11 cellular contexts compared by ENCODE assay signal in the genomic region with DNA sequence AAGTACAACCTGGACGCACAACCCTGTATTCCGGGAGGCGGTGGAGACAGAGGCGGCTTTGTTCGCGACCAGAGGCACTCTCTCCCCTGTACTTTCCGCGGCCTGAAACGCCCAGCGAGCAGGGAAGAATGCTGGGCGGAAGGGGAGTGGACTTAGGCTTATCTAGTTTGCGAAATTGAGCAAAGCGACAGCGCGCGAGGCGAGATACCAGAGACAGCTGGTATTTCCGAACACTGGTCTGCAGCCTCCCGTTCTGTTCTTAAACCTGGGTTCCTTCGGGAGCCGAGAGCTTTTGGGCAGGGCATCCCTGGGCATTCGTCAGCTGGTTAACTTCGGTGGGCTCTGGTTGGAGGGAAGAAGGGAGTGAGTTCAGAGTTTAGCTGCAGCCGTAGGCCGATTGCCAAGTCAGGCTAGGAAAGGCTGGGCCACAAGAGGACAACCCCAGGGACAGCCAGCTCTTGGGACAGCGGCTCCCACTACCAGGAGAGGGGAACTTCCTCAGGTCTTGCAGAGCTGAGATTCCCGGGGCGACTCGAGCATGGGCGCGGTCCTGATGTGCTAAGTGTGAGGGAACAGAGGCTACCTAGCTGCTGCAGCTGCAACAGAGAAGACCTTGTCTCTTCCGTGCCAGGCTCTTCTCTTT. TPM values are rescaled to one million over a fixed set of nuclear protein-coding genes. Genes with fewer than 3 reads are reported as not detected.
A peak's percentile ranks its signal among the peaks of the same experiment; 100 is the strongest.
DNase-seq lines count a peak whose midpoint lies in the region; ATAC-seq and TF ChIP-seq lines count a peak whose summit lies in the region.
"Had no signal": no experiment of that assay in that cellular context is flagged by ENCODE, and none has a peak within 500 bp of the region (broad histone marks: within the 10 kb centered on the region; RNA-seq: fewer than 3 reads in every experiment).

No MANE protein-coding gene starts in this region.

- H3K27ac ChIP-seq in endodermal cell (ENCODE audit: low read depth, low read length) (no peak overlapping the region), rectal smooth muscle tissue (ENCODE audit: low read depth, low read length) (no peak overlapping the region)
- H3K27ac ChIP-seq: 22Rv1, lower lobe of right lung had no signal

- peaks cover 100% of the 10 kb centered on the region for H3K27me3 ChIP-seq in endodermal cell (ENCODE audit: control insufficient read depth, insufficient read depth, low read length, poor library complexity, severe bottlenecking)
- H3K27me3 ChIP-seq in rectal smooth muscle tissue (ENCODE audit: control insufficient read depth, insufficient read depth, low read length) = peaks cover 73% of the 10 kb centered on the region

- H3K9ac ChIP-seq in endodermal cell (ENCODE audit: extremely low read depth, low read length, poor library complexity, severe bottlenecking) (no peak overlapping the region), rectal smooth muscle tissue (ENCODE audit: low read length) (no peak overlapping the region)

- H3K4me3 ChIP-seq in endodermal cell (ENCODE audit: low read length) (peak overlapping the region; percentile 41), rectal smooth muscle tissue (ENCODE audit: low read length) (peak overlapping the region; percentile 12)
- H3K4me3 ChIP-seq: lower lobe of right lung had no signal

- DNase-seq in DMS53 (lab: John Stamatoyannopoulos, UW) = peak; percentile 26
- no peak for DNase-seq in DMS53 treated with DMSO at 0.1 percent for 48 hours (lab: John Stamatoyannopoulos, UW; ENCODE audit: unreplicated experiment)
- peak; percentile 68 for DNase-seq in NCI-H748 treated with DMSO at 0.1 percent for 48 hours (lab: John Stamatoyannopoulos, UW)
- DNase-seq in endodermal cell = peak; percentile 82
- DNase-seq in NCI-H2107 treated with DMSO at 0.1 percent for 48 hours (lab: John Stamatoyannopoulos, UW; ENCODE audit: unreplicated experiment) = no peak
- DNase-seq: lower lobe of right lung, RPMI8226 had no signal

- peak overlapping the region; percentile 43 for H3K4me3 Mint-ChIP-seq in endodermal cell

- H3K4me1 ChIP-seq in endodermal cell (ENCODE audit: control insufficient read depth, insufficient read depth, low read length) (peaks cover 16% of the 10 kb centered on the region), rectal smooth muscle tissue (ENCODE audit: control insufficient read depth, insufficient read depth, low read length) (no peaks in the 10 kb centered on the region)

- no peaks in the 10 kb centered on the region for H3K36me3 Mint-ChIP-seq in endodermal cell (ENCODE audit: low read depth)

- no peaks in the 10 kb centered on the region for H3K36me3 ChIP-seq in endodermal cell (ENCODE audit: control insufficient read depth, insufficient read depth, low read length)
- no peaks in the 10 kb centered on the region for H3K36me3 ChIP-seq in rectal smooth muscle tissue (ENCODE audit: control insufficient read depth, insufficient read depth, low read length)
- H3K36me3 ChIP-seq: lower lobe of right lung had no signal

- H3K4me1 Mint-ChIP-seq in endodermal cell = peaks cover 16% of the 10 kb centered on the region

- no peaks in the 10 kb centered on the region for H3K9me3 Mint-ChIP-seq in endodermal cell

- H3K27ac Mint-ChIP-seq in endodermal cell = no peak overlapping the region

- H3K9me3 ChIP-seq in endodermal cell (ENCODE audit: control insufficient read depth, low read length) = no peaks in the 10 kb centered on the region
- H3K9me3 ChIP-seq: lower lobe of right lung had no signal

- ATAC-seq in GM19397 (IDR thresholded peaks at IDR 0.05; ENCODE audit: unreplicated experiment) = no peak
- no peak for ATAC-seq in GM19351 (IDR thresholded peaks at IDR 0.05; ENCODE audit: unreplicated experiment)

- TF ChIP-seq CTCF in endodermal cell (conservative IDR thresholded peaks at IDR 0.05) = no peak

- peaks cover 97% of the 10 kb centered on the region for H3K27me3 Mint-ChIP-seq in endodermal cell (ENCODE audit: insufficient read depth)

- 0 to 1% methylated on average over 14 to 32 of the region's 32 CpGs for WGBS in endodermal cell (ENCODE audit: insufficient coverage in 1 of 2, insufficient read length in 1 of 2), 2 experiments

RNA-seq across cellular contexts. Expression of a gene that starts 3.9 kb away (rescaled TPM):
- not detected for total RNA-seq in endodermal cell
- not detected for polyA plus RNA-seq in endodermal cell (2013, experiment 1 of 2)
- polyA plus RNA-seq in endodermal cell (2013, experiment 2 of 2) = not detected
- total RNA-seq: lower lobe of right lung had no signal

RNA-seq across cellular contexts. Expression of a gene that starts 8.3 kb away (rescaled TPM):
- not detected for total RNA-seq in endodermal cell
- polyA plus RNA-seq in endodermal cell (2013, experiment 1 of 2) = 0.21 TPM
- not detected for polyA plus RNA-seq in endodermal cell (2013, experiment 2 of 2)
- total RNA-seq: lower lobe of right lung had no signal

RNA-seq across cellular contexts. Expression of a gene that starts 14.6 kb away (rescaled TPM):
- 100 to 1,000 TPM; 113 to 130 TPM for total RNA-seq in endodermal cell
- polyA plus RNA-seq in endodermal cell (2013, experiment 1 of 2) = 169 TPM
- polyA plus RNA-seq in endodermal cell (2013, experiment 2 of 2) = 153 TPM

Comparison
In these comparisons a context has a peak if more than half of its experiments do, and no peak if none do; other contexts are left out.
1. DNase-seq: peak in DMS53 (single experiment), NCI-H748 treated with DMSO at 0.1 percent for 48 hours (single experiment) and endodermal cell (single experiment); none in DMS53 treated with DMSO at 0.1 percent for 48 hours (single experiment) and NCI-H2107 treated with DMSO at 0.1 percent for 48 hours (single experiment).